ENCODE assay signal across 8 cellular contexts in the genomic region with DNA sequence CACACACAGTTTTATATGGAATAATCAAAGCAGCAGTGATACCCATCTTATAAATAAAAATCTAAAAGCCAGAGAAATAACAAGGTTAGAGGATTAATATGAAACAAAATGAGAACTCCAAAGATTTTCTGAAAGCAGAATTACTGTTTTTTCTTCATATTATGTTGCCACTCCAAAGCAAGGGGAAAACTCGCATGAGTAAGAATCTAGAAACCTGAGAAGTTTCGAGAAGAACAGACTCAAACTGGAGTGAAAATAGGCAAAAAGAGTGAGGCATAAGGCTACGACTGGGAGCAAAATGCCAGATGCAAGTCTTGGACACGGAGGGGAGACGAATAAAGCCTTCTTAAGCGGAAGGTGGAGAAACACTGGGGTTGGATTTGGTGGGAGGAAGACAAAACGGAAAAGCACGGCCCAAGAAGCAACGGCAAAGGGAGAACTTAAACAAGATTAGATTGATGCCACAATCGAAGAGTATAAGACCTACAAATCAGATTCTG. TPM values are rescaled to one million over a fixed set of nuclear protein-coding genes. Genes with fewer than 3 reads are reported as not detected.
DNase-seq lines count a peak whose midpoint lies in the region; ATAC-seq and TF ChIP-seq lines count a peak whose summit lies in the region.

No MANE protein-coding gene starts in this region.

- no peak for TF ChIP-seq CTCF in OCI-LY7 (conservative IDR thresholded peaks at IDR 0.05; ENCODE audit: low read length)
- no peak for TF ChIP-seq CTCF in nephron progenitor cell (IDR thresholded peaks at IDR 0.05)

- no peak for ATAC-seq in effector memory CD8-positive, alpha-beta T cell (replicated peaks)
- ATAC-seq in HG03460 (IDR thresholded peaks at IDR 0.05; ENCODE audit: unreplicated experiment), result no peak

- H2AFZ ChIP-seq in OCI-LY7 (ENCODE audit: low read length), result peak overlapping the region; percentile 70; the same call in 1 of the 2 replicates

- peak overlapping the region; percentile 88 for H3K27ac ChIP-seq in OCI-LY7 (ENCODE audit: low read depth, low read length, poor library complexity, severe bottlenecking)

- BruUV-seq in OCI-LY7 (replicated peaks; lab: Mats Ljungman, UMichigan), result TSS peak; percentile 71

- H3K9me3 Mint-ChIP-seq in effector memory CD8-positive, alpha-beta T cell, result no peaks in the 10 kb centered on the region
- no peaks in the 10 kb centered on the region for H3K9me3 Mint-ChIP-seq in nephron progenitor cell

- DNase-seq in NCI-H2196 (lab: John Stamatoyannopoulos, UW; ENCODE audit: unreplicated experiment) (peak; percentile 21), NCI-H2196 treated with DMSO at 0.1 percent for 48 hours (lab: John Stamatoyannopoulos, UW; ENCODE audit: unreplicated experiment) (no peak), OCI-LY7 (ENCODE audit: low spot score) (no peak), nephron progenitor cell (no peak), AG08395 (ENCODE audit: low spot score) (no peak), head of caudate nucleus (no peak)
- DNase-seq in effector memory CD8-positive, alpha-beta T cell, result no peak

- H3K36me3 ChIP-seq in OCI-LY7 (ENCODE audit: insufficient read depth, low read length), result peaks cover 39% of the 10 kb centered on the region

- intact Hi-C loops in OCI-LY7 (cut with micrococcal nuclease; ENCODE audit: unreplicated experiment), result loop anchor here (1.0 to 5.0 kb wide), 4 partner anchors 35 to 97 kb away; no protein-coding TSS in a partner anchor
- intact Hi-C loops in head of caudate nucleus (cut with DNase I), result loop anchor here (10.0 kb wide), 1 partner anchor 561 kb away; a partner anchor contains a TSS

- H3K4me1 ChIP-seq in OCI-LY7 (ENCODE audit: insufficient read depth, low read length, poor library complexity, severe bottlenecking), result peaks cover 43% of the 10 kb centered on the region

- peak overlapping the region; percentile 95 for H3K4me3 ChIP-seq in OCI-LY7 (ENCODE audit: low read depth, low read length, poor library complexity, severe bottlenecking)

- peak overlapping the region; percentile 87 for H3K4me2 ChIP-seq in OCI-LY7 (ENCODE audit: low read length)

- peaks cover 29 to 35% of the 10 kb centered on the region in 2 donors for H3K4me1 Mint-ChIP-seq in effector memory CD8-positive, alpha-beta T cell (ENCODE audit: low read depth in 2 of 2)
- H3K4me1 Mint-ChIP-seq in nephron progenitor cell, result peaks cover 44% of the 10 kb centered on the region

- H4K20me1 ChIP-seq in OCI-LY7 (ENCODE audit: insufficient read depth, low read length), result peaks cover 23% of the 10 kb centered on the region; the same call in 1 of the 2 replicates

- no peaks in the 10 kb centered on the region for H3K9me2 ChIP-seq in OCI-LY7 (ENCODE audit: insufficient read depth, low read length)

- peak overlapping the region; percentile 97 to 99 for H3K27ac Mint-ChIP-seq in effector memory CD8-positive, alpha-beta T cell
- peak overlapping the region; percentile 100 for H3K27ac Mint-ChIP-seq in nephron progenitor cell

- H3K4me3 Mint-ChIP-seq in effector memory CD8-positive, alpha-beta T cell, result peak overlapping the region; percentile 94 to 98
- H3K4me3 Mint-ChIP-seq in nephron progenitor cell, result peak overlapping the region; percentile 98

- CTCF ChIA-PET in OCI-LY7 (lab: Charles Lee; ENCODE audit: unreplicated experiment), result interaction anchor here (0.6 kb wide), 1 partner anchor 85 kb away, joined by 3 read pairs; no protein-coding TSS in a partner anchor

- POLR2A ChIA-PET in OCI-LY7 (lab: Charles Lee), result interaction anchor here (0.6 to 4.7 kb wide), 17 partner anchors 10 to 114 kb away, joined by 3 to 35 read pairs (median 4); no protein-coding TSS in a partner anchor

- peaks cover 55% of the 10 kb centered on the region for H3K79me2 ChIP-seq in OCI-LY7 (ENCODE audit: insufficient read depth, low read depth, low read length)

- H3K27me3 Mint-ChIP-seq in effector memory CD8-positive, alpha-beta T cell, result peaks cover 0 to under 1% of the 10 kb centered on the region in 2 donors
- H3K27me3 Mint-ChIP-seq in nephron progenitor cell (ENCODE audit: low read depth, poor library complexity), result peaks cover 17% of the 10 kb centered on the region

- H3K36me3 Mint-ChIP-seq in effector memory CD8-positive, alpha-beta T cell (ENCODE audit: insufficient read depth), result peaks cover 29% of the 10 kb centered on the region
- peaks cover 16% of the 10 kb centered on the region for H3K36me3 Mint-ChIP-seq in nephron progenitor cell (ENCODE audit: low read depth)

- no peaks in the 10 kb centered on the region for H3K9me3 ChIP-seq in OCI-LY7 (ENCODE audit: low read length)

RNA-seq across cellular contexts. Expression of a gene that starts 0.9 kb away (rescaled TPM):
- total RNA-seq in OCI-LY7 (2014; rRNA removed; shearing (Covaris generic)), result 51.4 and 55.1 TPM in 2 replicates
- total RNA-seq in OCI-LY7 (2022), result 70.6 and 71.7 TPM in 2 replicates
